Comparison of ENCODE assay signal across 31 cellular contexts in the genomic region with DNA sequence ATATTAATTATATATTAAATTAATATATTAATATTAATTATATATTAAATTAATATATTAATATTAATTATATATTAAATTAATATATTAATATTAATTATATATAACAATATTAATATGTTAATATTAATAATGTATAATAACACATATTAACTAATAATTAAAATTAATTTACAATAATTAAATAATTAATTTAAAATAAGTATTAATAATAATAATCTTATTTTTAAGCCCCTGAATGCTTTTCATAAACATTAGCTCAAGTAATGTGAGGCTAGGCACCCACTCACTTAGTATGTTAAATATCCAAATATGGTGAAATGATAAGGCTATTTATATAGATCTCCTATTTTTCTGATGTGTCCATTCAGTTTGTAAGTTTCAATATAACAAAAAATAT. TPM values are rescaled to one million over a fixed set of nuclear protein-coding genes. Genes with fewer than 3 reads are reported as not detected.
"Had no signal": no experiment of that assay in that cellular context is flagged by ENCODE, and none has a peak within 500 bp of the region (broad histone marks: within the 10 kb centered on the region; RNA-seq: fewer than 3 reads in every experiment).

No MANE protein-coding gene starts in this region.

- H3K4me2 ChIP-seq: hepatocyte, neural progenitor cell had no signal

- H3K9ac ChIP-seq: neural progenitor cell had no signal

- H3K4me3 Mint-ChIP-seq: effector memory CD8-positive, alpha-beta T cell; naive thymus-derived CD4-positive, alpha-beta T cell; nephron; neural progenitor cell; stimulated activated naive B cell treated with anti-CD40 and anti-IgM and Interleukin-4, amounts not matched to agents 10 μg/mL and 1 μg/mL and 100 μg/mL, for 72 hours; stimulated activated naive CD8-positive, alpha-beta T cell treated with anti-CD3 and anti-CD28 coated beads, Interleukin-15, Interleukin-2, amounts not matched to agents 100 ng/mL and 50 ng/mL, for 24 hours had no signal

- H3K4me1 ChIP-seq: heart left ventricle, left lung, neural progenitor cell, psoas muscle, sigmoid colon, spleen, tibial nerve, upper lobe of left lung had no signal

- H3K9me3 Mint-ChIP-seq: neural progenitor cell; stimulated activated naive CD8-positive, alpha-beta T cell treated with anti-CD3 and anti-CD28 coated beads, Interleukin-15, Interleukin-2, amounts not matched to agents 100 ng/mL and 50 ng/mL, for 24 hours had no signal

- H3K4me1 Mint-ChIP-seq: nephron; neural progenitor cell; stimulated activated naive B cell treated with anti-CD40 and anti-IgM and Interleukin-4, amounts not matched to agents 10 μg/mL and 1 μg/mL and 100 μg/mL, for 72 hours had no signal

- H3K27ac Mint-ChIP-seq: effector memory CD8-positive, alpha-beta T cell; naive thymus-derived CD4-positive, alpha-beta T cell; nephron; neural progenitor cell; stimulated activated naive B cell treated with anti-CD40 and anti-IgM and Interleukin-4, amounts not matched to agents 10 μg/mL and 1 μg/mL and 100 μg/mL, for 72 hours; stimulated activated naive CD8-positive, alpha-beta T cell treated with anti-CD3 and anti-CD28 coated beads, Interleukin-15, Interleukin-2, amounts not matched to agents 100 ng/mL and 50 ng/mL, for 24 hours had no signal

- H3K4me3 ChIP-seq: gastroesophageal sphincter, heart left ventricle, hepatocyte, left lung, neural progenitor cell, psoas muscle, sigmoid colon, spleen, thoracic aorta, tibial nerve, upper lobe of left lung had no signal

- H3K36me3 Mint-ChIP-seq: naive thymus-derived CD4-positive, alpha-beta T cell; neural progenitor cell; stimulated activated naive B cell treated with anti-CD40 and anti-IgM and Interleukin-4, amounts not matched to agents 10 μg/mL and 1 μg/mL and 100 μg/mL, for 72 hours had no signal

- H3K27me3 ChIP-seq: gastroesophageal sphincter, sigmoid colon, upper lobe of left lung had no signal

- H3K27me3 Mint-ChIP-seq: effector memory CD8-positive, alpha-beta T cell had no signal

- FAIRE-seq: urothelium cell line had no signal

- ATAC-seq: effector memory CD8-positive, alpha-beta T cell; gastroesophageal sphincter; heart left ventricle; left cardiac atrium; left lung; naive thymus-derived CD4-positive, alpha-beta T cell; psoas muscle; right cardiac atrium; stimulated activated naive B cell treated with anti-CD40 and anti-IgM and Interleukin-4, amounts not matched to agents 10 μg/mL and 1 μg/mL and 100 μg/mL, for 72 hours had no signal

- DNase-seq: cortex of kidney; effector memory CD8-positive, alpha-beta T cell; heart left ventricle; left cardiac atrium; left lung; mesendoderm; midbrain; naive thymus-derived CD4-positive, alpha-beta T cell; psoas muscle; right cardiac atrium; sigmoid colon; spleen; stimulated activated CD4-positive, alpha-beta T cell treated with anti-CD3 and anti-CD28 coated beads, Interleukin-2, amount 100 ng/mL, for 48 hours; stimulated activated naive B cell treated with anti-CD40 and anti-IgM and Interleukin-4, amounts not matched to agents 10 μg/mL and 1 μg/mL and 100 μg/mL, for 72 hours; upper lobe of left lung had no signal

- H3K27ac ChIP-seq: gastroesophageal sphincter, heart left ventricle, hepatocyte, left lung, neural progenitor cell, psoas muscle, sigmoid colon, spleen, thoracic aorta, tibial nerve, upper lobe of left lung had no signal

- H3K9me3 ChIP-seq: gastroesophageal sphincter, heart left ventricle, left lung, psoas muscle, sigmoid colon, spleen, thoracic aorta, tibial nerve, upper lobe of left lung had no signal

- H3K79me2 ChIP-seq: hepatocyte had no signal

- H3K36me3 ChIP-seq: gastroesophageal sphincter, heart left ventricle, left lung, neural progenitor cell, sigmoid colon, spleen, thoracic aorta, tibial nerve, upper lobe of left lung had no signal

- H2AFZ ChIP-seq: hepatocyte, neural progenitor cell had no signal

RNA-seq across cellular contexts. Expression of gene NKX6-1, which starts 26.9 kb away (rescaled TPM):
- total RNA-seq: dermis microvascular lymphatic vessel endothelial cell; fibroblast of villous mesenchyme; hepatocyte; kidney epithelial cell; left cardiac atrium; left lung; lung microvascular endothelial cell; mucosa of gallbladder; naive thymus-derived CD4-positive, alpha-beta T cell; osteoblast; renal cortical epithelial cell; right cardiac atrium; sigmoid colon; skeletal muscle tissue; spleen had no signal
- polyA plus RNA-seq: heart left ventricle; hepatocyte; naive thymus-derived CD4-positive, alpha-beta T cell; psoas muscle; right cardiac atrium; spleen had no signal
